In the genomic region with DNA sequence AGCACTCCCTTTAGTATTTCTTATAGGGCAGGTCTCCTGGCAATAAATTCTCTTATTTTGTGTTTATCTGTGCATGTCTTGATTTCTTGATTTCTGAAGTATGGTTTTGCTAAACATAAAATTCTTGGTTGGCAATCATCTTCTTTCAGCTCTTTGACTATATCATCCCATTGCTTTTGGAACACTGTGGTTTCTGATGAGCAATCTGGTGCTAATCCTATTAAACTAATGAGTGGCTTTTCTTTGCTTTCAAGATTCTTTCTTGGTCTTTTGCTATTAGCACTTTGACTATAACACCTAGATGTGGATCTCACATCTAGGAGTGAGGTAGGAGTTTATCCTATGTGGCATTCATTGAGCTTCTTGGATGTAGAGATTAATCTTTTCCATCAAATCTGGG, we compare ENCODE assay signal across 25 cellular contexts.
"Had no signal": no experiment of that assay in that cellular context is flagged by ENCODE, and none has a peak within 500 bp of the region (broad histone marks: within the 10 kb centered on the region; RNA-seq: fewer than 3 reads in every experiment).

No MANE protein-coding gene starts in this region.

- H3K4me3 ChIP-seq: coronary artery, dorsolateral prefrontal cortex, esophagus squamous epithelium, gastrocnemius medialis, heart right ventricle, left lung, lower lobe of right lung, mucosa of descending colon had no signal

- H3K4me3 Mint-ChIP-seq: mesothelial cell of epicardium; naive B cell; naive thymus-derived CD8-positive, alpha-beta T cell had no signal

- H3K4me1 ChIP-seq: gastrocnemius medialis, lower lobe of right lung had no signal

- H3K27me3 ChIP-seq: esophagus squamous epithelium, gastrocnemius medialis, heart right ventricle, left lung had no signal

- H3K27ac ChIP-seq: coronary artery, dorsolateral prefrontal cortex, epithelial cell of prostate, esophagus squamous epithelium, gastrocnemius medialis, heart right ventricle, left lung, lower lobe of right lung had no signal

- H3K27ac Mint-ChIP-seq: mesothelial cell of epicardium; naive thymus-derived CD8-positive, alpha-beta T cell had no signal

- H3K9me3 ChIP-seq: esophagus squamous epithelium, gastrocnemius medialis, lower lobe of right lung had no signal

- DNase-seq: dermis blood vessel endothelial cell; dorsolateral prefrontal cortex; effector CD4-positive, alpha-beta T cell; effector memory CD4-positive, alpha-beta T cell; erythroblast; esophagus squamous epithelium; foreskin fibroblast; foreskin melanocyte; gastrocnemius medialis; glutamatergic neuron; head of caudate nucleus; heart right ventricle; hippocampal formation; left cardiac atrium; left lung; left ventricle myocardium superior; lower lobe of right lung; mesenchymal stem cell; mucosa of descending colon; naive B cell; naive thymus-derived CD8-positive, alpha-beta T cell had no signal

- H3K27me3 Mint-ChIP-seq: naive B cell had no signal

- H3K36me3 ChIP-seq: esophagus squamous epithelium, gastrocnemius medialis, heart right ventricle, left lung, lower lobe of right lung had no signal

- ATAC-seq: esophagus mucosa; gastrocnemius medialis; heart right ventricle; left cardiac atrium; left lung; left ventricle myocardium superior; lower lobe of right lung; mucosa of descending colon; naive thymus-derived CD8-positive, alpha-beta T cell had no signal
